In the genomic region with DNA sequence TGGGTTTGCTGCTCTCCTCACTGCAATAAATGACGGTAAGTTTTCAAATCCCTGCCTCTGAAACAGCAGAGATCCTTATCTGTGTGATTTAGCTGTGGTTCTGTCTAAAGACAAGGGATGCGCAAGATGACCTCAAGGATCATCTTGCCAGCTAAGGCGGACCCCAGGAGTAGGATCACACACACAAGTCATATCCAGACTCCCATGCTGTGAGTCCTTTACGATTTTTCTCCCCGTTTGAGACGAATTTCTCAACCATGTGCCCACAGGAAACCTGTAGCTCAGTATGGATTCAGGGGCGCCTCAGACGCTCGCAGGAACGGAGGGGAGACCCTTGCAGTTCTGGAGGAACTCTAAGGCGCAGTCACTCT, we compare ENCODE assay signal across 8 cellular contexts. TPM values are rescaled to one million over a fixed set of nuclear protein-coding genes. Genes with fewer than 3 reads are reported as not detected.
DNase-seq lines count a peak whose midpoint lies in the region; ATAC-seq and TF ChIP-seq lines count a peak whose summit lies in the region.

No MANE protein-coding gene starts in this region.

- H3K14ac ChIP-seq in mesenchymal stem cell (ENCODE audit: low read length in 2 of 2): no peak overlapping the region

- peak overlapping the region; percentile 93 for H4K8ac ChIP-seq in mesenchymal stem cell (ENCODE audit: low read length)

- 0% methylated on average over 11 of the region's 11 CpGs for WGBS in mesenchymal stem cell
- under 1% methylated on average over 11 of the region's 11 CpGs for WGBS in urinary bladder

- no peak overlapping the region for H2AK5ac ChIP-seq in mesenchymal stem cell (ENCODE audit: low read length, severe bottlenecking)

- H3K4me3 ChIP-seq in mesenchymal stem cell (ENCODE audit: insufficient read depth in 1 of 2, low read depth in 1 of 2, low read length in 2 of 2): peak overlapping the region; percentile 92 to 99
- H3K4me3 ChIP-seq in urinary bladder (ENCODE audit: low read depth, low read length): peak overlapping the region; percentile 87

- no peaks in the 10 kb centered on the region for H3K4me1 Mint-ChIP-seq in chondrocyte (ENCODE audit: low read depth)

- H4K91ac ChIP-seq in mesenchymal stem cell (ENCODE audit: low read length): no peak overlapping the region

- peaks cover 3% of the 10 kb centered on the region for H3K27me3 Mint-ChIP-seq in chondrocyte (ENCODE audit: low read depth)

- peak overlapping the region in 1 of 2 experiments; percentile 40 for H3K4ac ChIP-seq in mesenchymal stem cell (ENCODE audit: low read depth in 1 of 2, low read length in 2 of 2)

- TF ChIP-seq CTCF in chondrocyte (IDR thresholded peaks at IDR 0.05): no peak

- peak overlapping the region; percentile 96 for H3K9ac ChIP-seq in mesenchymal stem cell (ENCODE audit: low read length)

- H3K36me3 ChIP-seq in mesenchymal stem cell (ENCODE audit: control insufficient read depth in 1 of 2, insufficient read depth in 2 of 2, low read depth in 1 of 2, low read length in 2 of 2): no peaks in the 10 kb centered on the region
- H3K36me3 ChIP-seq in urinary bladder (ENCODE audit: insufficient read depth): no peaks in the 10 kb centered on the region

- peak overlapping the region; percentile 18 for H2AFZ ChIP-seq in mesenchymal stem cell (ENCODE audit: low read depth, low read length)

- DNase-seq in Caki2 (ENCODE audit: low read depth) (peak; percentile 12), NCI-H69 (lab: John Stamatoyannopoulos, UW) (peak; percentile 43), chondrocyte (ENCODE audit: low spot score) (no peak), mesenchymal stem cell (peak; percentile 53), NCI-H1105 treated with DMSO at 0.1 percent for 48 hours (lab: John Stamatoyannopoulos, UW) (no peak)

- peak overlapping the region; percentile 89 for H3K4me3 Mint-ChIP-seq in chondrocyte (ENCODE audit: unreplicated experiment)

- H3K27ac ChIP-seq in mesenchymal stem cell (ENCODE audit: low read length, poor library complexity, severe bottlenecking) (no peak overlapping the region), urinary bladder (ENCODE audit: low read depth) (no peak overlapping the region)

- H2BK120ac ChIP-seq in mesenchymal stem cell (ENCODE audit: low read depth, low read length): peak overlapping the region; percentile 85

- no peak overlapping the region for H2BK15ac ChIP-seq in mesenchymal stem cell (ENCODE audit: low read depth, poor library complexity, severe bottlenecking)

- in situ Hi-C loops in Caki2 (cut with HindIII; ENCODE audit: low pct_unique_long_range_greater_than_20kb, low sequenced_read_pairs): no loop called here

- peak overlapping the region in 1 of 2 experiments; percentile 14 for H3K23ac ChIP-seq in mesenchymal stem cell (ENCODE audit: low read length in 2 of 2)

- H3K27me3 ChIP-seq in mesenchymal stem cell (ENCODE audit: control insufficient read depth in 1 of 2, insufficient read depth in 1 of 2, low read length in 2 of 2): no peaks in the 10 kb centered on the region

- no peaks in the 10 kb centered on the region for H3K36me3 Mint-ChIP-seq in chondrocyte (ENCODE audit: low read depth)

- H2BK12ac ChIP-seq in mesenchymal stem cell (ENCODE audit: low read length in 2 of 2): peak overlapping the region in 1 of 2 experiments; percentile 69

- peaks cover 2% of the 10 kb centered on the region for H3K4me1 ChIP-seq in mesenchymal stem cell (ENCODE audit: control insufficient read depth, insufficient read depth, low read depth, low read length)
- H3K4me1 ChIP-seq in urinary bladder (ENCODE audit: insufficient read depth): no peaks in the 10 kb centered on the region

- H3K9me3 ChIP-seq in mesenchymal stem cell (ENCODE audit: control insufficient read depth, low read length): no peaks in the 10 kb centered on the region

- peak overlapping the region; percentile 86 to 96 for H3K18ac ChIP-seq in mesenchymal stem cell (ENCODE audit: low read depth in 1 of 2, low read length in 2 of 2)

- no peaks in the 10 kb centered on the region for H3K9me3 Mint-ChIP-seq in chondrocyte (ENCODE audit: low read depth)

- ATAC-seq in GM21526 (IDR thresholded peaks at IDR 0.05; ENCODE audit: low FRiP score, unreplicated experiment) (peak; percentile 29), HG03025 (IDR thresholded peaks at IDR 0.05; ENCODE audit: low FRiP score, unreplicated experiment) (no peak)

- H2BK5ac ChIP-seq in mesenchymal stem cell (ENCODE audit: low read depth, low read length, poor library complexity, severe bottlenecking): no peak overlapping the region

- peak overlapping the region; percentile 88 for H3K27ac Mint-ChIP-seq in chondrocyte (ENCODE audit: unreplicated experiment)

- peaks cover 8% of the 10 kb centered on the region for H3K79me1 ChIP-seq in mesenchymal stem cell (replicated peaks; ENCODE audit: low read length, poor library complexity, severe bottlenecking)

- peak overlapping the region; percentile 79 for H3K4me2 ChIP-seq in mesenchymal stem cell (ENCODE audit: low read length, poor library complexity, severe bottlenecking)

RNA-seq across cellular contexts. Expression of gene DCTN1, which starts 11.1 kb away (rescaled TPM):
- total RNA-seq in Caki2 (2014; rRNA removed; shearing (Covaris generic); ENCODE audit: low replicate concordance): 117 TPM in 2 replicates
- total RNA-seq in chondrocyte (157 to 167 TPM (median 161 TPM) in 3 replicates), urinary bladder (62.1 TPM)
- 188 TPM for polyA plus RNA-seq in mesenchymal stem cell (2013, experiment 1 of 2)
- polyA plus RNA-seq in mesenchymal stem cell (2013, experiment 2 of 2): 195 TPM
- polyA plus RNA-seq in urinary bladder: 118 TPM

RNA-seq across cellular contexts. Expression of gene C2orf81, which starts 30.2 kb away (rescaled TPM):
- total RNA-seq in Caki2 (2014; rRNA removed; shearing (Covaris generic); ENCODE audit: low replicate concordance): 7.9 and 9.6 TPM in 2 replicates
- total RNA-seq in chondrocyte (1.3 to 3.4 TPM (median 1.5 TPM) in 3 replicates), urinary bladder (0.74 TPM)
- polyA plus RNA-seq in mesenchymal stem cell (2013, experiment 1 of 2): 0.46 TPM
- polyA plus RNA-seq in mesenchymal stem cell (2013, experiment 2 of 2): 0.29 TPM
- polyA plus RNA-seq in urinary bladder: 4.9 TPM

RNA-seq across cellular contexts. Expression of gene WDR54, which starts 30.3 kb away (rescaled TPM):
- total RNA-seq in Caki2 (2014; rRNA removed; shearing (Covaris generic); ENCODE audit: low replicate concordance): 183 and 209 TPM in 2 replicates
- total RNA-seq in chondrocyte: 10.4 to 11.2 TPM (median 11.0 TPM) in 3 replicates
- polyA plus RNA-seq in mesenchymal stem cell (2013, experiment 1 of 2): 7.0 TPM
- polyA plus RNA-seq in mesenchymal stem cell (2013, experiment 2 of 2): 7.3 TPM
- 7.8 TPM for total RNA-seq in urinary bladder
- polyA plus RNA-seq in urinary bladder: 21.5 TPM

RNA-seq across cellular contexts. Expression of gene SLC4A5, which starts 48.0 kb away (rescaled TPM):
- 0.84 and 7.1 TPM in 2 replicates for total RNA-seq in Caki2 (2014; rRNA removed; shearing (Covaris generic); ENCODE audit: low replicate concordance)
- total RNA-seq in chondrocyte: 0.65 to 2.2 TPM (median 1.2 TPM) in 3 replicates
- 0.15 TPM for polyA plus RNA-seq in mesenchymal stem cell (2013, experiment 1 of 2)
- 0.10 TPM for polyA plus RNA-seq in mesenchymal stem cell (2013, experiment 2 of 2)
- total RNA-seq in urinary bladder: 3.8 TPM
- 0.92 TPM for polyA plus RNA-seq in urinary bladder

RNA-seq across cellular contexts. Expression of gene RTKN, which starts 50.5 kb away (rescaled TPM):
- 55.6 and 71.1 TPM in 2 replicates for total RNA-seq in Caki2 (2014; rRNA removed; shearing (Covaris generic); ENCODE audit: low replicate concordance)
- total RNA-seq in chondrocyte (18.3 to 32.4 TPM (median 20.4 TPM) in 3 replicates), urinary bladder (18.0 TPM)
- polyA plus RNA-seq in mesenchymal stem cell (2013, experiment 1 of 2): 8.7 TPM
- 8.2 TPM for polyA plus RNA-seq in mesenchymal stem cell (2013, experiment 2 of 2)
- 14.2 TPM for polyA plus RNA-seq in urinary bladder

Comparison
In these comparisons a context has a peak if more than half of its experiments do, and no peak if none do; other contexts are left out.
1. DNase-seq: peak in Caki2 (single experiment), NCI-H69 (single experiment) and mesenchymal stem cell (single experiment); none in chondrocyte (single experiment) and NCI-H1105 treated with DMSO at 0.1 percent for 48 hours (single experiment).
2. RNA of gene WDR54, which starts 30.3 kb away (total RNA-seq): 183 to 209 TPM in Caki2; 10.4 to 11.2 TPM in chondrocyte and 7.8 TPM in urinary bladder (single experiment); every median in the first group is over 10 times any median in the second.